ENCODE assay signal across 23 cellular contexts in genomic region chr11:64632237-64632636, GRCh38. TPM values are rescaled to one million over a fixed set of nuclear protein-coding genes. Genes with fewer than 3 reads are reported as not detected.
"Had no signal": no experiment of that assay in that cellular context is flagged by ENCODE, and none has a peak within 500 bp of the region (broad histone marks: within the 10 kb centered on the region; RNA-seq: fewer than 3 reads in every experiment).

No MANE protein-coding gene starts in this region.

- H3K27ac ChIP-seq: RWPE1 had no signal

- DNase-seq: IMR-90, Karpas-422, KG1, MG63, NCI-H1092 treated with DMSO at 0.1 percent for 48 hours, NCI-H1436, NCI-H187, NCI-H2029, NCI-H2171 treated with DMSO at 0.1 percent for 48 hours, NCI-H345, NCI-H446 treated with DMSO at 0.1 percent for 48 hours, NCI-H510A treated with DMSO at 0.1 percent for 48 hours, NCI-H526, NCI-H774, PC-3, SHP77, SK-N-SH had no signal

- ATAC-seq: HepG2, Panc1, PC-3 had no signal

RNA-seq across cellular contexts. Expression of gene SLC22A12, which starts 41.2 kb away (rescaled TPM):
- total RNA-seq: HepG2, HT1080, IMR-90, OCI-LY7, PC-3, SK-MEL-5 had no signal
